17 cellular contexts compared by ENCODE assay signal in the genomic region with DNA sequence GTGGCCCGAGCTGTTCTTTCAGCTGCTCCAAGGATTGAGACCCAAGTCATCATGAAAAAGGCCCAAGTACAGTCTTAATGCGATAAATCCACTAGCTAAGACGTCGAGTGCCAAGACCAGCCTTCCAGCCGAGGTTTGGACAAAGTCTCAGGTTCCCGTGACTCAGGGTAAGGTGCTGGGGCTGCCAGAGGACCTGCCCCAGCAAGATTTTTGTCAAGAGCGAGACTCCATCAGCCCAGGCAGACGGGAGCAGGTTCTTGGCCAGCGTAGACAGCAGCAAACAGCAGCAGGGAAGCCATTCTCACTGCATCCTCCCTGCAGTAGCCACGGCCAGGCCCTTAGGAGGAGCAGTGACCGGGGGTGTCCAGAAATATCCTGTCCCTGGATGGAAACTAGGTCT. TPM values are rescaled to one million over a fixed set of nuclear protein-coding genes. Genes with fewer than 3 reads are reported as not detected.
DNase-seq lines count a peak whose midpoint lies in the region; ATAC-seq, FAIRE-seq and TF ChIP-seq lines count a peak whose summit lies in the region.
"Had no signal": no experiment of that assay in that cellular context is flagged by ENCODE, and none has a peak within 500 bp of the region (broad histone marks: within the 10 kb centered on the region; RNA-seq: fewer than 3 reads in every experiment).

No MANE protein-coding gene starts in this region.

- H3K4me3 Mint-ChIP-seq in stimulated activated effector memory CD8-positive, alpha-beta T cell treated with anti-CD3 and anti-CD28 coated beads, Interleukin-12 subunit alpha, Interleukin-12 subunit beta, amount 100 ng/mL, for 72 hours: no peak overlapping the region
- H3K4me3 Mint-ChIP-seq: WTC11 had no signal

- peaks cover 2% of the 10 kb centered on the region for H3F3A ChIP-seq in PC-3 (ENCODE audit: low read length, unreplicated experiment)

- H3K4me3 ChIP-seq in heart left ventricle: peak overlapping the region in 6 of 12 donors; percentile 0 to 26 (median 10)
- H3K4me3 ChIP-seq in PC-3 (ENCODE audit: low read length): peak overlapping the region; percentile 95
- H3K4me3 ChIP-seq in H1 (ENCODE audit: extremely low read depth in 1 of 4, insufficient read depth in 2 of 4, low read depth in 3 of 4, low read length in 4 of 4): no peak overlapping the region
- no peak overlapping the region for H3K4me3 ChIP-seq in pancreas
- H3K4me3 ChIP-seq: tibial nerve had no signal

- POLR2A ChIA-PET in PC-3 (lab: Charles Lee; ENCODE audit: unreplicated experiment): no interaction called here
- POLR2A ChIA-PET in H1 (lab: Charles Lee; ENCODE audit: partially characterized antibody): interaction anchor here (1.1 kb wide), 1 partner anchor 62 kb away, joined by 3 read pairs; no protein-coding TSS in a partner anchor

- intact Hi-C loops in heart left ventricle (cut with DNase I): loop anchor here in 1 of 10 donors (5.0 kb wide), 1 partner anchor 73 kb away; a partner anchor contains a TSS
- intact Hi-C loops in Right ventricle myocardium inferior (cut with DNase I): no loop called here
- intact Hi-C loops in PC-3 (cut with micrococcal nuclease): no loop called here
- intact Hi-C loops in pancreas (cut with DNase I): no loop called here

- no peak overlapping the region for H2BK20ac ChIP-seq in H1 (ENCODE audit: low read length)

- H3K4me1 Mint-ChIP-seq in stimulated activated effector memory CD8-positive, alpha-beta T cell treated with anti-CD3 and anti-CD28 coated beads, Interleukin-12 subunit alpha, Interleukin-12 subunit beta, amount 100 ng/mL, for 72 hours: peaks cover 39% of the 10 kb centered on the region

- no peak for ATAC-seq in heart left ventricle
- ATAC-seq in Right ventricle myocardium inferior: no peak
- ATAC-seq in PC-3: no peak
- no peak for ATAC-seq in stimulated activated effector memory CD8-positive, alpha-beta T cell treated with anti-CD3 and anti-CD28 coated beads, Interleukin-12 subunit alpha, Interleukin-12 subunit beta, amount 100 ng/mL, for 72 hours
- no peak for ATAC-seq in pancreas
- ATAC-seq in GM19463 (IDR thresholded peaks at IDR 0.05; ENCODE audit: unreplicated experiment): no peak
- ATAC-seq: WTC11 had no signal

- H4K91ac ChIP-seq in H1 (replicated peaks; ENCODE audit: insufficient read length, low read length): no peak overlapping the region

- TF ChIP-seq EP300 in H1 (IDR thresholded peaks at IDR 0.05; ENCODE audit: borderline replicate concordance in 1 of 2, low read depth in 2 of 2, low read length in 2 of 2): no peak

- H2BK5ac ChIP-seq in H1 (ENCODE audit: low read depth, low read length): no peak overlapping the region

- H3K9ac ChIP-seq in PC-3 (ENCODE audit: low read length) (peak overlapping the region; percentile 98; the same call in 1 of the 2 replicates), H1 (replicated peaks in 1 of 4; ENCODE audit: extremely low read depth in 1 of 4, low read depth in 3 of 4, low read length in 3 of 4) (no peak overlapping the region)

- H3K4me1 ChIP-seq in heart left ventricle (peaks cover 0 to 53% (median 37%) of the 10 kb centered on the region in 12 donors), PC-3 (ENCODE audit: insufficient read depth, low read length) (peaks cover 29% of the 10 kb centered on the region), H1 (replicated peaks in 1 of 4; ENCODE audit: control insufficient read depth in 3 of 4, insufficient read depth in 4 of 4, low read length in 3 of 4) (peaks cover 0 to 8% (median 1%) of the 10 kb centered on the region in 4 experiments; a peak in 4 of 7 replicates), pancreas (peaks cover 16 to 30% (median 21%) of the 10 kb centered on the region in 3 donors)

- H3K23me2 ChIP-seq in H1 (ENCODE audit: low read depth, low read length): peaks cover 4% of the 10 kb centered on the region; the same call in 1 of the 2 replicates

- CTCF ChIA-PET in PC-3 (lab: Charles Lee) (no interaction called here), H1 (lab: Charles Lee; ENCODE audit: partially characterized antibody) (interaction anchor here (0.7 to 1.4 kb wide), 2 partner anchors 62 to 765 kb away, joined by 3 to 8 read pairs; no protein-coding TSS in a partner anchor)

- H4K8ac ChIP-seq in H1 (ENCODE audit: extremely low read depth, insufficient read depth, low read length): peak overlapping the region; percentile 5; the same call in 1 of the 2 replicates

- no peak overlapping the region for H2BK120ac ChIP-seq in H1 (replicated peaks; ENCODE audit: low read depth, low read length)

- peaks cover 9% of the 10 kb centered on the region for H3K79me1 ChIP-seq in H1 (ENCODE audit: low read depth, low read length)

- no peak for TF ChIP-seq POLR2A in heart left ventricle (IDR thresholded peaks at IDR 0.05)
- TF ChIP-seq POLR2A in H1 (IDR thresholded peaks at IDR 0.05; ENCODE audit: control extremely low read depth in 1 of 2, low read depth in 2 of 2, low read length in 2 of 2): no peak

- TF ChIP-seq RAD21 in H1 (IDR thresholded peaks at IDR 0.05 in 1 of 2, conservative IDR thresholded peaks at IDR 0.05 in 1 of 2; ENCODE audit: low read depth in 2 of 2, low read length in 2 of 2): no peak

- H3K27ac ChIP-seq in heart left ventricle: peak overlapping the region in 10 of 12 donors; percentile 13 to 68 (median 49)
- peak overlapping the region; percentile 28 for H3K27ac ChIP-seq in PC-3 (ENCODE audit: low read length)
- H3K27ac ChIP-seq in H1 (ENCODE audit: low read depth, low read length): no peak overlapping the region
- H3K27ac ChIP-seq in pancreas: no peak overlapping the region
- H3K27ac ChIP-seq: tibial nerve had no signal

- 41 to 65% (median 61%) methylated on average over 11 of the region's 11 CpGs for WGBS in heart left ventricle, 4 donors
- WGBS in H1 (ENCODE audit: extremely low coverage in 1 of 2, insufficient coverage in 1 of 2, insufficient read length in 1 of 2, insufficient replicate concordance in 2 of 2, low coverage in 1 of 2, low lambda C conversion rate in 2 of 2, missing lambda C conversion rate in 1 of 2), 2 experiments: 94% methylated on average over 10 of the region's 11 CpGs; no CpG with 5 or more reads in 1 of the 2 experiments
- 61 to 62% methylated on average over 11 of the region's 11 CpGs for WGBS in pancreas, 2 donors

- no peak overlapping the region for H2BK15ac ChIP-seq in H1 (ENCODE audit: low read length)

- no peak for TF ChIP-seq CTCF in heart left ventricle (IDR thresholded peaks at IDR 0.05)
- TF ChIP-seq CTCF in PC-3 (conservative IDR thresholded peaks at IDR 0.05; ENCODE audit: low read depth, low read length): no peak
- TF ChIP-seq CTCF in H1 (IDR thresholded peaks at IDR 0.05; ENCODE audit: control extremely low read depth in 1 of 3, insufficient read depth in 1 of 3, low read depth in 1 of 3, low read length in 3 of 3): no peak
- no peak for TF ChIP-seq CTCF in pancreas (IDR thresholded peaks at IDR 0.05)

- H3K27me3 ChIP-seq in heart left ventricle: no peaks in the 10 kb centered on the region
- no peaks in the 10 kb centered on the region for H3K27me3 ChIP-seq in PC-3 (ENCODE audit: low read length)
- H3K27me3 ChIP-seq in H1 (replicated peaks in 1 of 4; ENCODE audit: control insufficient read depth in 3 of 4, extremely low read depth in 1 of 4, insufficient read depth in 3 of 4, low read length in 3 of 4): no peaks in the 10 kb centered on the region
- H3K27me3 ChIP-seq in pancreas: no peaks in the 10 kb centered on the region
- H3K27me3 ChIP-seq: tibial nerve had no signal

- H3K9me3 ChIP-seq in heart left ventricle (no peaks in the 10 kb centered on the region), PC-3 (ENCODE audit: low read length) (no peaks in the 10 kb centered on the region), H1 (ENCODE audit: insufficient read depth in 2 of 2, low read depth in 1 of 2, low read length in 1 of 2) (no peaks in the 10 kb centered on the region), pancreas (no peaks in the 10 kb centered on the region)
- H3K9me3 ChIP-seq: Caco-2, tibial nerve had no signal

- H3K79me2 ChIP-seq in PC-3 (ENCODE audit: low read length) (peaks cover 60% of the 10 kb centered on the region), H1 (ENCODE audit: control insufficient read depth in 1 of 2, insufficient read depth in 2 of 2, low read length in 2 of 2) (peaks cover 3 to 35% of the 10 kb centered on the region in 2 experiments; a peak in 3 of 4 replicates)

- H2AK5ac ChIP-seq in H1 (ENCODE audit: low read depth, low read length): no peak overlapping the region

- H3K36me3 ChIP-seq in heart left ventricle (peaks cover 0 to 60% (median 42%) of the 10 kb centered on the region in 9 donors), PC-3 (ENCODE audit: low read depth, low read length) (peaks cover 14% of the 10 kb centered on the region; the same call in 1 of the 2 replicates), H1 (ENCODE audit: control insufficient read depth in 2 of 4, insufficient read depth in 4 of 4, low read length in 3 of 4) (peaks cover 5 to 28% (median 10%) of the 10 kb centered on the region in 4 experiments; a peak in 7 of 8 replicates), pancreas (peaks cover 0 to 15% (median 12%) of the 10 kb centered on the region in 3 donors)

- H3K9me2 ChIP-seq in PC-3 (replicated peaks; ENCODE audit: low read length): no peaks in the 10 kb centered on the region

- H3K23ac ChIP-seq in H1 (ENCODE audit: insufficient read length): no peak overlapping the region

- no peak overlapping the region for H2BK12ac ChIP-seq in H1 (ENCODE audit: low read depth, low read length)

- H3K27ac Mint-ChIP-seq in stimulated activated effector memory CD8-positive, alpha-beta T cell treated with anti-CD3 and anti-CD28 coated beads, Interleukin-12 subunit alpha, Interleukin-12 subunit beta, amount 100 ng/mL, for 72 hours: peak overlapping the region; percentile 70

- H3K56ac ChIP-seq in H1 (replicated peaks; ENCODE audit: insufficient read length, low read depth, low read length): no peak overlapping the region

- H4K5ac ChIP-seq in H1 (ENCODE audit: insufficient read length, low read depth, low read length): no peak overlapping the region

- BruUV-seq in PC-3 (replicated peaks; lab: Mats Ljungman, UMichigan): no TSS peak

- peak overlapping the region; percentile 100 for H3K4me2 ChIP-seq in PC-3 (ENCODE audit: low read length)
- H3K4me2 ChIP-seq in H1 (ENCODE audit: insufficient read depth in 1 of 2, low read depth in 2 of 2, low read length in 2 of 2): no peak overlapping the region

- no peak for DNase-seq in heart left ventricle
- DNase-seq in Right ventricle myocardium inferior (ENCODE audit: missing footprints): no peak
- DNase-seq in PC-3: peak; percentile 86
- DNase-seq in H1 (ENCODE audit: low read depth in 1 of 2, low spot score in 2 of 2): no peak
- no peak for DNase-seq in stimulated activated effector memory CD8-positive, alpha-beta T cell treated with anti-CD3 and anti-CD28 coated beads, Interleukin-12 subunit alpha, Interleukin-12 subunit beta, amount 100 ng/mL, for 72 hours (ENCODE audit: low spot score in 2 of 2)
- DNase-seq in pancreas: no peak
- DNase-seq in SW 1271 (lab: John Stamatoyannopoulos, UW): no peak
- DNase-seq: Caco-2, erythroblast, NCI-H187 treated with DMSO at 0.1 percent for 48 hours, NCI-H510A, T-helper 1 cell had no signal

- H4K20me1 ChIP-seq in PC-3 (ENCODE audit: low read length): peaks cover 31% of the 10 kb centered on the region
- H4K20me1 ChIP-seq in H1 (replicated peaks in 1 of 2; ENCODE audit: control insufficient read depth in 1 of 2, insufficient read depth in 2 of 2, low read length in 2 of 2): peaks cover 2 to 4% of the 10 kb centered on the region in 2 experiments

- no peaks in the 10 kb centered on the region for H3K9me3 Mint-ChIP-seq in stimulated activated effector memory CD8-positive, alpha-beta T cell treated with anti-CD3 and anti-CD28 coated beads, Interleukin-12 subunit alpha, Interleukin-12 subunit beta, amount 100 ng/mL, for 72 hours
- H3K9me3 Mint-ChIP-seq: WTC11 had no signal

- peaks cover 82% of the 10 kb centered on the region for H3K36me3 Mint-ChIP-seq in stimulated activated effector memory CD8-positive, alpha-beta T cell treated with anti-CD3 and anti-CD28 coated beads, Interleukin-12 subunit alpha, Interleukin-12 subunit beta, amount 100 ng/mL, for 72 hours

- H2AFZ ChIP-seq in PC-3 (ENCODE audit: low read length) (no peak overlapping the region), H1 (ENCODE audit: low read length) (no peak overlapping the region)

- no peak overlapping the region for H3K18ac ChIP-seq in H1 (ENCODE audit: extremely low read depth, low read length)

- no peak overlapping the region for H3K14ac ChIP-seq in H1 (ENCODE audit: insufficient read length)

- H3K4ac ChIP-seq in H1 (replicated peaks; ENCODE audit: insufficient read length, low read depth, low read length): no peak overlapping the region

- no peak for FAIRE-seq in H1 (lab: Jason Lieb, UNC)
- no peak for FAIRE-seq in pancreas (lab: Jason Lieb, UNC)
- FAIRE-seq: GM19239, RCC 7860 had no signal

RNA-seq across cellular contexts. Expression of a gene that starts 3.4 kb away (rescaled TPM):
- total RNA-seq in heart left ventricle (10 to 100 TPM; 30.7 to 94.0 (median 41.8) TPM), Right ventricle myocardium inferior (47.0 TPM), PC-3 (2014; rRNA removed) (28.1 and 30.6 TPM in 2 replicates), pancreas (1 to 10 TPM; 5.4 to 9.2 (median 6.5) TPM)
- polyA plus RNA-seq in heart left ventricle (10 to 100 TPM; 28.4 to 28.5 TPM), H1 (2011; rRNA removed) (6.7 and 8.8 TPM in 2 replicates), pancreas (1 to 10 TPM; 3.3 to 4.6 TPM)
- total RNA-seq in H1 (2021; fragmentation: NEBNext Ultra II Directional; extraction: Animal tissue kit (Norgen Biotek cat#: 25700)): 16.1 and 16.4 TPM in 2 replicates
- polyA plus RNA-seq in H1 (2011; cell fraction: cytosol; rRNA removed): 7.2 TPM
- polyA plus RNA-seq in H1 (2011; cell fraction: nucleus; rRNA removed): 8.0 TPM
- 1.7 to 2.4 TPM (median 2.2 TPM) in 4 replicates for polyA plus RNA-seq in H1 (2012, experiment 1 of 2)
- 1.7 TPM for polyA plus RNA-seq in H1 (2012, experiment 2 of 2)
- 7.3 TPM for polyA plus RNA-seq in H1 (2013, experiment 1 of 2)
- 7.0 TPM for polyA plus RNA-seq in H1 (2013, experiment 2 of 2)
- polyA minus RNA-seq in H1 (2011; rRNA and poly(A)+ RNA removed): 11.4 and 12.5 TPM in 2 replicates
- polyA minus RNA-seq in H1 (2011; cell fraction: cytosol; rRNA and poly(A)+ RNA removed): 10.6 TPM
- polyA minus RNA-seq in H1 (2011; cell fraction: nucleus; rRNA and poly(A)+ RNA removed): 12.2 TPM

RNA-seq across cellular contexts. Expression of a gene that starts 36.5 kb away (rescaled TPM):
- total RNA-seq in heart left ventricle (10 to 100 TPM in 1 of 9 donors, 1 to 10 TPM in 8; 3.7 to 13.6 (median 7.0) TPM), Right ventricle myocardium inferior (7.3 TPM), PC-3 (2014; rRNA removed) (6.5 and 17.0 TPM in 2 replicates), pancreas (10 to 100 TPM in 1 of 6 donors, 1 to 10 TPM in 5; 4.9 to 14.1 (median 6.4) TPM)
- polyA plus RNA-seq in heart left ventricle (1 to 10 TPM; 4.0 to 8.6 TPM), H1 (2011; rRNA removed) (0.41 and 0.57 TPM in 2 replicates), pancreas (10 to 100 TPM; 10.7 to 13.9 TPM)
- 0.65 TPM in 2 replicates for total RNA-seq in H1 (2021; fragmentation: NEBNext Ultra II Directional; extraction: Animal tissue kit (Norgen Biotek cat#: 25700))
- 0.21 TPM for polyA plus RNA-seq in H1 (2011; cell fraction: cytosol; rRNA removed)
- polyA plus RNA-seq in H1 (2011; cell fraction: nucleus; rRNA removed): 0.21 TPM
- 0.72 to 1.2 TPM (median 0.94 TPM) in 4 replicates for polyA plus RNA-seq in H1 (2012, experiment 1 of 2)
- 0.34 TPM for polyA plus RNA-seq in H1 (2012, experiment 2 of 2)
- polyA plus RNA-seq in H1 (2013, experiment 1 of 2): 0.95 TPM
- polyA plus RNA-seq in H1 (2013, experiment 2 of 2): 0.98 TPM
- 0.09 TPM in 1 of 2 replicates, not detected in the other for polyA minus RNA-seq in H1 (2011; rRNA and poly(A)+ RNA removed)
- polyA minus RNA-seq in H1 (2011; cell fraction: cytosol; rRNA and poly(A)+ RNA removed): not detected
- polyA minus RNA-seq in H1 (2011; cell fraction: nucleus; rRNA and poly(A)+ RNA removed): not detected

Comparison
In these comparisons a context has a peak if more than half of its experiments do, and no peak if none do; other contexts are left out.
1. H3K27ac ChIP-seq: peak in heart left ventricle (10 of 12) and PC-3 (single experiment); none in H1 (single experiment) and pancreas (0 of 4).